18 cellular contexts compared by ENCODE assay signal in the genomic region with DNA sequence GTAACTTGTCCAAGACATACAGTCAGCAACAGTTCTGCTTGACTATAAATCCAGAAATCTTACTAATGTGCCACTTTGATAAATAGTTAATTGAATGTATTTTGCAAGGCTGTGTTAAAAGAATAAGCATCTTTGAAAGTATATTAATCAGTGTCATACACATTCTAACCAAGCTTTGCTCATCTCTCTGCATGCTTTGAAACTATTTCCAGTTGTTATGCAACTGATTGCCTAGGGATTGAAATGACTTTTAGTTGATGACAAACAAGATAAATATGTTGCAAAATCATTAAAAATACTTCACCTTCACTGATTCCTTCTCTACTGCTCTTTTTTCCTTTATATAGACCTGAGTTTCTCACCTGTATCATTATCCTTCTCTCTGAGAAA.
DNase-seq lines count a peak whose midpoint lies in the region; ATAC-seq and TF ChIP-seq lines count a peak whose summit lies in the region.
"Had no signal": no experiment of that assay in that cellular context is flagged by ENCODE, and none has a peak within 500 bp of the region (broad histone marks: within the 10 kb centered on the region; RNA-seq: fewer than 3 reads in every experiment).

No MANE protein-coding gene starts in this region.

- POLR2A ChIA-PET in RWPE1 (lab: Yijun Ruan, JAX; ENCODE audit: low non-redundant PET): no interaction called here

- H3K36me3 Mint-ChIP-seq in nephron (ENCODE audit: low read depth): peaks cover 8% of the 10 kb centered on the region

- peaks cover 46% of the 10 kb centered on the region for H3K4me1 Mint-ChIP-seq in nephron

- CTCF ChIA-PET in RWPE1 (lab: Yijun Ruan, JAX): interaction anchor here (0.5 kb wide), 1 partner anchor 13 kb away, joined by 3 read pairs; no protein-coding TSS in a partner anchor

- DNase-seq in EL (peak; percentile 45), RWPE1 (ENCODE audit: low spot score) (peak; percentile 11), fibroblast of gingiva (ENCODE audit: low read depth) (peak; percentile 34), NCI-H748 treated with DMSO at 0.1 percent for 48 hours (lab: John Stamatoyannopoulos, UW) (no peak), CD1c-positive myeloid dendritic cell (ENCODE audit: extremely low spot score) (no peak), iPS-NIHi7 (ENCODE audit: extremely low spot score) (no peak)
- DNase-seq: activated CD4-positive, alpha-beta T cell treated with anti-CD3 and anti-CD28 coated beads, Interleukin-2, amount 10 ng/mL, durations not matched to agents 7 days and 5 days; activated naive CD8-positive, alpha-beta T cell treated with anti-CD3 and anti-CD28 coated beads for 36 hours; activated T-cell treated with anti-CD3 and anti-CD28 coated beads for 4 hours; Calu3; GDM1; pancreas; stimulated activated naive CD8-positive, alpha-beta T cell treated with anti-CD3 and anti-CD28 coated beads, Interleukin-15, Interleukin-2, amounts not matched to agents 100 U/mL and 50 U/mL, for 24 hours had no signal

- H3K27me3 Mint-ChIP-seq in nephron (ENCODE audit: low read depth): no peaks in the 10 kb centered on the region
- H3K27me3 Mint-ChIP-seq: activated CD4-positive, alpha-beta T cell treated with anti-CD3 and anti-CD28 coated beads, Interleukin-2, amount 10 ng/mL, durations not matched to agents 7 days and 5 days; activated naive CD8-positive, alpha-beta T cell treated with anti-CD3 and anti-CD28 coated beads for 36 hours; IgD-negative memory B cell had no signal

- no peak overlapping the region for H3K27ac ChIP-seq in RWPE1
- H3K27ac ChIP-seq: pancreas, SJCRH30 had no signal

- no peak for TF ChIP-seq CTCF in RWPE1 (conservative IDR thresholded peaks at IDR 0.05; ENCODE audit: low read depth)
- TF ChIP-seq CTCF in nephron (IDR thresholded peaks at IDR 0.05; ENCODE audit: unreplicated experiment in 3 of 3): no peak

- no peak overlapping the region for H3K4me3 Mint-ChIP-seq in nephron
- H3K4me3 Mint-ChIP-seq: activated CD4-positive, alpha-beta T cell treated with anti-CD3 and anti-CD28 coated beads, Interleukin-2, amount 10 ng/mL, durations not matched to agents 7 days and 5 days; activated naive CD8-positive, alpha-beta T cell treated with anti-CD3 and anti-CD28 coated beads for 36 hours; IgD-negative memory B cell had no signal

- peaks cover 17% of the 10 kb centered on the region for H3K9me3 Mint-ChIP-seq in nephron

- ATAC-seq in GM21367 (IDR thresholded peaks at IDR 0.05; ENCODE audit: unreplicated experiment): no peak
- ATAC-seq: left lobe of liver; stimulated activated naive CD8-positive, alpha-beta T cell treated with anti-CD3 and anti-CD28 coated beads, Interleukin-15, Interleukin-2, amounts not matched to agents 100 U/mL and 50 U/mL, for 24 hours had no signal

- H3K27ac Mint-ChIP-seq in nephron: peak overlapping the region; percentile 51 to 92 (median 88)
- H3K27ac Mint-ChIP-seq: activated CD4-positive, alpha-beta T cell treated with anti-CD3 and anti-CD28 coated beads, Interleukin-2, amount 10 ng/mL, durations not matched to agents 7 days and 5 days; activated naive CD8-positive, alpha-beta T cell treated with anti-CD3 and anti-CD28 coated beads for 36 hours had no signal

Comparison
In these comparisons a context has a peak if more than half of its experiments do, and no peak if none do; other contexts are left out.
1. DNase-seq: peak in EL (single experiment), RWPE1 (single experiment) and fibroblast of gingiva (single experiment); none in NCI-H748 treated with DMSO at 0.1 percent for 48 hours (single experiment), CD1c-positive myeloid dendritic cell (single experiment) and iPS-NIHi7 (single experiment).